In the genomic region with DNA sequence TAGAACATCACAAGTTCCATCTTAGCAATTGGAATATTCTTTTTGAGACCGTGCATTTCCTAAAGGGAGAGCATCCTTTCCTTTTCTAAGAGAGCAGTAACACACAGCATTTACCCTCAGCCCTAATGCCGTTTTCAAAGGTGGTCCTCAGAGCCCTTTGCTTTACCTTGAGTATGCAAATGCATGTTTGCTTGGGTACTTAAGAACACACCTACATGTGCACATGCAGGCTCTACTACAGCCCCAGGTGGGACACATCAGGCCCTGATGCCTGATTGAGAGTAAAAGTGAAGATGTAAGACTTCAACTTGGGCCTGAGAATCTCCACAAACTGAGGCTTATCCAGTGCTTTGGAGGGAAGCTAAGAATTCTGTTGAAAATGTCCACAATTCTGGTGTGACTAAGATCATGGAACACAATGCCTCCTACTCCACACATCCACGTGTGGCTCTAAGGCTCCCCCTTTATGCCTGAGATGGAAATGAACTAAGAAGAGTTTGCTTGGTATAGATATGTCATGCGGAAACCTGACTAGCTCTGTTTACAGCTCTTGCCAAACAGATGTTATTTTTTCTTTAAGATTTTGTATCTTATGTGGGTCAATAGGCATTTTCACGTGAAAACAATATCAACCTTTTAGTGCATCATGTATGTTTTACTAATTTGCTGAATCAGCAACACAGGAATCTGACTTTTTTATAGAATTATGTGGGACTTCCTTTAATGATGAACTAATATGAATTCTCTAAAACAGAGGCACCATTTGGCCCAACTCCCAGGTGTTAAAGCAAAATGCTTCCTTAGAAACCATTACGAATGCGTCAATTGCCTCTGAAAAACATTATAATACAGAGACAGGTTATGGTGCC, we compare ENCODE assay signal across 8 cellular contexts. TPM values are rescaled to one million over a fixed set of nuclear protein-coding genes. Genes with fewer than 3 reads are reported as not detected.
A peak's percentile ranks its signal among the peaks of the same experiment; 100 is the strongest.
DNase-seq lines count a peak whose midpoint lies in the region; ATAC-seq lines count a peak whose summit lies in the region.

No MANE protein-coding gene starts in this region.

- no peaks in the 10 kb centered on the region for H3K9me3 ChIP-seq in skeletal muscle tissue (ENCODE audit: control insufficient read depth in 3 of 3, low read length in 3 of 3)

- no peaks in the 10 kb centered on the region for H3K9me3 Mint-ChIP-seq in activated T-cell treated with anti-CD3 and anti-CD28 coated beads, Interleukin-2, amount 50 U/mL, for 72 hours
- no peaks in the 10 kb centered on the region for H3K9me3 Mint-ChIP-seq in activated CD4-positive, alpha-beta memory T cell treated with anti-CD3 and anti-CD28 coated beads for 36 hours

- H3K27ac ChIP-seq in epithelial cell of prostate (no peak overlapping the region), skeletal muscle tissue (ENCODE audit: low read depth, low read length) (peak overlapping the region; percentile 54)

- H3K9ac ChIP-seq in skeletal muscle tissue (ENCODE audit: low read depth in 1 of 3, low read length in 3 of 3) = no peak overlapping the region

- DNase-seq in NCI-H1417 (lab: John Stamatoyannopoulos, UW) (peak in 2 of 3 experiments; percentile 27 to 53), NCI-H1417 treated with DMSO at 0.1 percent for 48 hours (lab: John Stamatoyannopoulos, UW) (no peak), NCI-H82 treated with DMSO at 0.1 percent for 48 hours (lab: John Stamatoyannopoulos, UW; ENCODE audit: unreplicated experiment) (peak; percentile 56), epithelial cell of prostate (ENCODE audit: low read depth, low spot score) (peak; percentile 14)
- DNase-seq in activated T-cell treated with anti-CD3 and anti-CD28 coated beads, Interleukin-2, amount 50 U/mL, for 72 hours = no peak
- no peak for DNase-seq in effector CD8-positive, alpha-beta T cell (lab: John Stamatoyannopoulos, UW)
- DNase-seq in activated CD4-positive, alpha-beta memory T cell treated with anti-CD3 and anti-CD28 coated beads for 36 hours = no peak

- H3K27me3 Mint-ChIP-seq in activated T-cell treated with anti-CD3 and anti-CD28 coated beads, Interleukin-2, amount 50 U/mL, for 72 hours (ENCODE audit: low read depth) = peaks cover 15% of the 10 kb centered on the region
- H3K27me3 Mint-ChIP-seq in activated CD4-positive, alpha-beta memory T cell treated with anti-CD3 and anti-CD28 coated beads for 36 hours = no peaks in the 10 kb centered on the region

- no peak overlapping the region for H3K4me3 Mint-ChIP-seq in activated T-cell treated with anti-CD3 and anti-CD28 coated beads, Interleukin-2, amount 50 U/mL, for 72 hours
- no peak overlapping the region for H3K4me3 Mint-ChIP-seq in activated CD4-positive, alpha-beta memory T cell treated with anti-CD3 and anti-CD28 coated beads for 36 hours

- intact Hi-C loops in activated CD4-positive, alpha-beta memory T cell treated with anti-CD3 and anti-CD28 coated beads for 36 hours (cut with micrococcal nuclease) = no loop called here

- no peak overlapping the region for H3K4me3 ChIP-seq in skeletal muscle tissue (ENCODE audit: low read length in 3 of 3)

- H3K4me1 ChIP-seq in skeletal muscle tissue (ENCODE audit: control insufficient read depth in 3 of 3, insufficient read depth in 3 of 3, low read length in 3 of 3) = peaks cover 9 to 26% (median 26%) of the 10 kb centered on the region in 3 donors

- no peaks in the 10 kb centered on the region for H3K4me1 Mint-ChIP-seq in activated T-cell treated with anti-CD3 and anti-CD28 coated beads, Interleukin-2, amount 50 U/mL, for 72 hours (ENCODE audit: low read depth)
- H3K4me1 Mint-ChIP-seq in activated CD4-positive, alpha-beta memory T cell treated with anti-CD3 and anti-CD28 coated beads for 36 hours (ENCODE audit: low read depth) = no peaks in the 10 kb centered on the region

- no peak for ATAC-seq in activated T-cell treated with anti-CD3 and anti-CD28 coated beads, Interleukin-2, amount 50 U/mL, for 72 hours (replicated peaks in 1 of 2)

- no peak overlapping the region for H3K27ac Mint-ChIP-seq in activated T-cell treated with anti-CD3 and anti-CD28 coated beads, Interleukin-2, amount 50 U/mL, for 72 hours
- no peak overlapping the region for H3K27ac Mint-ChIP-seq in activated CD4-positive, alpha-beta memory T cell treated with anti-CD3 and anti-CD28 coated beads for 36 hours

- POLR2A ChIA-PET in activated CD4-positive, alpha-beta memory T cell treated with anti-CD3 and anti-CD28 coated beads for 36 hours (lab: Charles Lee) = no interaction called here

- H3K36me3 ChIP-seq in skeletal muscle tissue (ENCODE audit: control insufficient read depth in 3 of 3, insufficient read depth in 3 of 3, low read length in 3 of 3) = peaks cover 0 to 4% (median 0%) of the 10 kb centered on the region in 3 donors

- CTCF ChIA-PET in activated CD4-positive, alpha-beta memory T cell treated with anti-CD3 and anti-CD28 coated beads for 36 hours (lab: Charles Lee) = no interaction called here

- no peaks in the 10 kb centered on the region for H3K27me3 ChIP-seq in skeletal muscle tissue (ENCODE audit: control insufficient read depth in 3 of 3, insufficient read depth in 3 of 3, low read length in 3 of 3)

- no peaks in the 10 kb centered on the region for H3K36me3 Mint-ChIP-seq in activated T-cell treated with anti-CD3 and anti-CD28 coated beads, Interleukin-2, amount 50 U/mL, for 72 hours (ENCODE audit: insufficient read depth in 2 of 2)
- no peaks in the 10 kb centered on the region for H3K36me3 Mint-ChIP-seq in activated CD4-positive, alpha-beta memory T cell treated with anti-CD3 and anti-CD28 coated beads for 36 hours

RNA-seq across cellular contexts. Expression of gene SLC2A8, which starts 48.9 kb away (rescaled TPM):
- 13.6 TPM for total RNA-seq in skeletal muscle tissue
- 10 to 100 TPM; 11.4 to 13.8 TPM for total RNA-seq in activated T-cell treated with anti-CD3 and anti-CD28 coated beads, Interleukin-2, amount 50 U/mL, for 72 hours
- total RNA-seq in activated CD4-positive, alpha-beta memory T cell treated with anti-CD3 and anti-CD28 coated beads for 36 hours = 1 to 10 TPM; 3.2 to 4.6 TPM

Comparison
In these comparisons a context has a peak if more than half of its experiments do, and no peak if none do; other contexts are left out.
1. DNase-seq: peak in NCI-H1417 (2 of 3), NCI-H82 treated with DMSO at 0.1 percent for 48 hours (single experiment) and epithelial cell of prostate (single experiment); none in NCI-H1417 treated with DMSO at 0.1 percent for 48 hours (single experiment), activated T-cell treated with anti-CD3 and anti-CD28 coated beads, Interleukin-2, amount 50 U/mL, for 72 hours (0 of 2), effector CD8-positive, alpha-beta T cell (single experiment) and activated CD4-positive, alpha-beta memory T cell treated with anti-CD3 and anti-CD28 coated beads for 36 hours (single experiment).